In genomic region chr4:136558940-136559494, GRCh38 we compare ENCODE assay signal across 28 cellular contexts.
"Had no signal": no experiment of that assay in that cellular context is flagged by ENCODE, and none has a peak within 500 bp of the region (broad histone marks: within the 10 kb centered on the region; RNA-seq: fewer than 3 reads in every experiment).

No MANE protein-coding gene starts in this region.

- H3K27me3 Mint-ChIP-seq: dendritic cell treated with granulocyte-macrophage colony-stimulating factor and Interleukin-4, amounts not matched to agents 40 ng/mL and 50 ng/mL, for 4 days; naive thymus-derived CD8-positive, alpha-beta T cell; progenitor cell of endocrine pancreas; stimulated activated naive B cell treated with anti-CD40 and anti-IgM and Interleukin-4, amounts not matched to agents 10 μg/mL and 1 μg/mL and 100 μg/mL, for 72 hours; stimulated activated naive CD8-positive, alpha-beta T cell treated with anti-CD3 and anti-CD28 coated beads, Interleukin-15, Interleukin-2, amounts not matched to agents 100 ng/mL and 50 ng/mL, for 24 hours had no signal

- H3K36me3 Mint-ChIP-seq: naive thymus-derived CD8-positive, alpha-beta T cell; stimulated activated naive B cell treated with anti-CD40 and anti-IgM and Interleukin-4, amounts not matched to agents 10 μg/mL and 1 μg/mL and 100 μg/mL, for 72 hours had no signal

- H3K4me1 Mint-ChIP-seq: naive thymus-derived CD8-positive, alpha-beta T cell; nephron progenitor cell; stimulated activated naive B cell treated with anti-CD40 and anti-IgM and Interleukin-4, amounts not matched to agents 10 μg/mL and 1 μg/mL and 100 μg/mL, for 72 hours had no signal

- H3K27ac Mint-ChIP-seq: dendritic cell treated with granulocyte-macrophage colony-stimulating factor and Interleukin-4, amounts not matched to agents 40 ng/mL and 50 ng/mL, for 4 days; endodermal cell; naive thymus-derived CD8-positive, alpha-beta T cell; nephron progenitor cell; progenitor cell of endocrine pancreas; stimulated activated naive B cell treated with anti-CD40 and anti-IgM and Interleukin-4, amounts not matched to agents 10 μg/mL and 1 μg/mL and 100 μg/mL, for 72 hours; stimulated activated naive CD8-positive, alpha-beta T cell treated with anti-CD3 and anti-CD28 coated beads, Interleukin-15, Interleukin-2, amounts not matched to agents 100 ng/mL and 50 ng/mL, for 24 hours had no signal

- H3K9me3 Mint-ChIP-seq: dendritic cell treated with granulocyte-macrophage colony-stimulating factor and Interleukin-4, amounts not matched to agents 40 ng/mL and 50 ng/mL, for 4 days; endodermal cell; nephron progenitor cell had no signal

- H3K27me3 ChIP-seq: colonic mucosa, esophagus muscularis mucosa, foreskin keratinocyte, gastroesophageal sphincter, heart left ventricle, left lung, ovary, right atrium auricular region, spleen, tibial nerve, upper lobe of left lung had no signal

- DNase-seq: colonic mucosa; effector CD8-positive, alpha-beta T cell; endodermal cell; foreskin keratinocyte; heart left ventricle; hippocampal formation; left cardiac atrium; left lung; mesenchymal stem cell; midbrain; naive thymus-derived CD8-positive, alpha-beta T cell; nephron progenitor cell; occipital lobe; ovary; spleen; stimulated activated CD4-positive, alpha-beta T cell treated with anti-CD3 and anti-CD28 coated beads, Interleukin-4, amount 100 ng/mL, for 4 hours; stimulated activated naive B cell treated with anti-CD40 and anti-IgM and Interleukin-4, amounts not matched to agents 10 μg/mL and 1 μg/mL and 100 μg/mL, for 72 hours; upper lobe of left lung had no signal

- H3K4me1 ChIP-seq: colonic mucosa, foreskin keratinocyte, heart left ventricle, left lung, right atrium auricular region, spleen, tibial nerve, upper lobe of left lung had no signal

- H3K36me3 ChIP-seq: colonic mucosa, esophagus muscularis mucosa, gastroesophageal sphincter, heart left ventricle, left lung, ovary, right atrium auricular region, spleen, thoracic aorta, tibial nerve, upper lobe of left lung had no signal

- H3K4me3 Mint-ChIP-seq: dendritic cell treated with granulocyte-macrophage colony-stimulating factor and Interleukin-4, amounts not matched to agents 40 ng/mL and 50 ng/mL, for 4 days; endodermal cell; naive thymus-derived CD8-positive, alpha-beta T cell; nephron progenitor cell; stimulated activated naive B cell treated with anti-CD40 and anti-IgM and Interleukin-4, amounts not matched to agents 10 μg/mL and 1 μg/mL and 100 μg/mL, for 72 hours; stimulated activated naive CD8-positive, alpha-beta T cell treated with anti-CD3 and anti-CD28 coated beads, Interleukin-15, Interleukin-2, amounts not matched to agents 100 ng/mL and 50 ng/mL, for 24 hours had no signal

- H3K27ac ChIP-seq: colonic mucosa, epithelial cell of prostate, esophagus muscularis mucosa, foreskin keratinocyte, gastroesophageal sphincter, heart left ventricle, left lung, ovary, right atrium auricular region, skin epidermis, spleen, thoracic aorta, tibial nerve, upper lobe of left lung had no signal

- H3K4me3 ChIP-seq: colonic mucosa, esophagus muscularis mucosa, gastroesophageal sphincter, heart left ventricle, left lung, ovary, right atrium auricular region, skin epidermis, spleen, thoracic aorta, tibial nerve, upper lobe of left lung had no signal

- ATAC-seq: foreskin keratinocyte; gastroesophageal sphincter; heart left ventricle; left cardiac atrium; left lung; naive thymus-derived CD8-positive, alpha-beta T cell; stimulated activated naive B cell treated with anti-CD40 and anti-IgM and Interleukin-4, amounts not matched to agents 10 μg/mL and 1 μg/mL and 100 μg/mL, for 72 hours had no signal
